ENCODE assay signal across 8 cellular contexts in genomic region chr12:64669270-64669842, GRCh38. TPM values are rescaled to one million over a fixed set of nuclear protein-coding genes. Genes with fewer than 3 reads are reported as not detected.
DNase-seq lines count a peak whose midpoint lies in the region; ATAC-seq, FAIRE-seq and TF ChIP-seq lines count a peak whose summit lies in the region.

No MANE protein-coding gene starts in this region.

- peak overlapping the region; percentile 85 to 98 (median 92) for H3K4me3 Mint-ChIP-seq in naive thymus-derived CD4-positive, alpha-beta T cell

- H3K27ac Mint-ChIP-seq in naive thymus-derived CD4-positive, alpha-beta T cell = peak overlapping the region; percentile 91 to 99 (median 97)

- intact Hi-C loops in naive thymus-derived CD4-positive, alpha-beta T cell (cut with micrococcal nuclease) = loop anchor here (1.0 to 10.0 kb wide), 16 partner anchors 10 to 1635 kb away; partner anchors contain the start of genes HELB (in 1 of the 2), LEMD3 (in 1 of the 2), RASSF3 (in 1 of the 2) and TBK1 (in 1 of the 2)

- H3K9me3 ChIP-seq in A549 = no peaks in the 10 kb centered on the region
- H3K9me3 ChIP-seq in naive thymus-derived CD4-positive, alpha-beta T cell (ENCODE audit: control insufficient read depth in 2 of 3, low read length in 3 of 3) = no peaks in the 10 kb centered on the region

- peaks cover 65 to 98% (median 90%) of the 10 kb centered on the region in 7 donors for H3K4me1 Mint-ChIP-seq in naive thymus-derived CD4-positive, alpha-beta T cell

- no peak for FAIRE-seq in A549 (lab: Jason Lieb, UNC)

- TF ChIP-seq CTCF in A549 (IDR thresholded peaks at IDR 0.05) (no peak), choroid plexus epithelial cell (conservative IDR thresholded peaks at IDR 0.05; ENCODE audit: low read depth, low read length) (no peak)

- TF ChIP-seq POLR2A in A549 (IDR thresholded peaks at IDR 0.05; ENCODE audit: low read length) = no peak

- POLR2A ChIA-PET in A549 (lab: Yijun Ruan, JAX) = interaction anchor here (0.6 to 1.1 kb wide), 5 partner anchors 11 to 61 kb away, joined by 3 to 8 read pairs (median 3); partner anchors contain the start of gene RASSF3
- POLR2A ChIA-PET in naive thymus-derived CD4-positive, alpha-beta T cell (lab: Charles Lee) = interaction anchor here (0.5 to 35.2 kb wide), 12 partner anchors 11 to 1500 kb away, joined by 3 to 900 read pairs (median 4); partner anchors contain the start of gene RASSF3

- ATAC-seq in A549 (peak; percentile 16 to 51; a peak in 3 of 6 replicates), GM18858 (IDR thresholded peaks at IDR 0.05; ENCODE audit: unreplicated experiment) (peak; percentile 74), HG03045 (IDR thresholded peaks at IDR 0.05; ENCODE audit: unreplicated experiment) (peak; percentile 67)
- peak; percentile 93 for ATAC-seq in naive thymus-derived CD4-positive, alpha-beta T cell

- H3K4me1 ChIP-seq in A549 = peaks cover 97% of the 10 kb centered on the region
- H3K4me1 ChIP-seq in naive thymus-derived CD4-positive, alpha-beta T cell (ENCODE audit: control insufficient read depth in 2 of 2, insufficient read depth in 2 of 2, low read length in 2 of 2) = peaks cover 89 to 90% of the 10 kb centered on the region in 2 donors

- 31% methylated on average over 10 of the region's 10 CpGs for WGBS in A549 (ENCODE audit: missing lambda C conversion rate)

- no peaks in the 10 kb centered on the region for H3K27me3 Mint-ChIP-seq in naive thymus-derived CD4-positive, alpha-beta T cell

- peaks cover 0 to 25% (median 7%) of the 10 kb centered on the region in 5 donors for H3K36me3 Mint-ChIP-seq in naive thymus-derived CD4-positive, alpha-beta T cell

- no peak for TF ChIP-seq EP300 in A549 (IDR thresholded peaks at IDR 0.05)

- no peaks in the 10 kb centered on the region for H3K27me3 ChIP-seq in naive thymus-derived CD4-positive, alpha-beta T cell (ENCODE audit: control insufficient read depth in 2 of 2, insufficient read depth in 2 of 2, low read length in 2 of 2)

- H3K36me3 ChIP-seq in naive thymus-derived CD4-positive, alpha-beta T cell (ENCODE audit: control insufficient read depth in 2 of 3, insufficient read depth in 3 of 3, low read length in 3 of 3) = no peaks in the 10 kb centered on the region

- H3K9me3 Mint-ChIP-seq in naive thymus-derived CD4-positive, alpha-beta T cell = peaks cover 0 to 4% (median 0%) of the 10 kb centered on the region in 11 donors

- DNase-seq in A549 (ENCODE audit: low read depth in 1 of 2, low spot score in 1 of 2) (no peak), RPMI7951 (ENCODE audit: low read depth) (peak; percentile 34), choroid plexus epithelial cell (ENCODE audit: low read depth) (peak; percentile 68), COLO829 (ENCODE audit: low spot score) (no peak), iPS-NIHi7 (ENCODE audit: extremely low spot score) (no peak)
- DNase-seq in naive thymus-derived CD4-positive, alpha-beta T cell = peak; percentile 26 to 87 (median 84)

- H3K4me3 ChIP-seq in A549 = 0 out of 3 replicates have a peak overlapping the region, but pooled peaks have one; percentile 4
- no peak overlapping the region for H3K4me3 ChIP-seq in choroid plexus epithelial cell (ENCODE audit: low read depth, low read length)
- peak overlapping the region; percentile 52 for H3K4me3 ChIP-seq in naive thymus-derived CD4-positive, alpha-beta T cell (ENCODE audit: low read length)

- H3K4me2 ChIP-seq in A549 = peak overlapping the region; percentile 73

- CTCF ChIA-PET in A549 (lab: Yijun Ruan, JAX) = interaction anchor here (0.6 to 0.9 kb wide), 6 partner anchors 10 to 120 kb away, joined by 3 to 4 read pairs (median 3); no protein-coding TSS in a partner anchor
- CTCF ChIA-PET in naive thymus-derived CD4-positive, alpha-beta T cell (lab: Charles Lee) = interaction anchor here (0.6 to 2.3 kb wide), 13 partner anchors 9 to 120 kb away, joined by 3 to 13 read pairs (median 4); partner anchors contain the start of gene RASSF3

- H3K27ac ChIP-seq in A549 = peak overlapping the region; percentile 79 to 86
- peak overlapping the region; percentile 72 for H3K27ac ChIP-seq in naive thymus-derived CD4-positive, alpha-beta T cell (ENCODE audit: low read depth, low read length)

- TF ChIP-seq RAD21 in A549 (conservative IDR thresholded peaks at IDR 0.05 in 1 of 2, IDR thresholded peaks at IDR 0.05 in 1 of 2) = no peak

TF ChIP-seq in A549, 52 proteins besides CTCF, POLR2A, EP300 and RAD21:
- TF ChIP-seq MAX (IDR thresholded peaks at IDR 0.05) = peak; percentile 51
- TF ChIP-seq, protein P1, sequence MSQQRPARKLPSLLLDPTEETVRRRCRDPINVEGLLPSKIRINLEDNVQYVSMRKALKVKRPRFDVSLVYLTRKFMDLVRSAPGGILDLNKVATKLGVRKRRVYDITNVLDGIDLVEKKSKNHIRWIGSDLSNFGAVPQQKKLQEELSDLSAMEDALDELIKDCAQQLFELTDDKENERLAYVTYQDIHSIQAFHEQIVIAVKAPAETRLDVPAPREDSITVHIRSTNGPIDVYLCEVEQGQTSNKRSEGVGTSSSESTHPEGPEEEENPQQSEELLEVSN (IDR thresholded peaks at IDR 0.05; ENCODE audit: borderline replicate concordance, low read depth) = no peak

RNA-seq across cellular contexts. Expression of gene RASSF3, which starts 59.1 kb away (rescaled TPM):
- polyA plus RNA-seq in A549 (2011; rRNA removed) (35.4 and 40.1 TPM in 2 replicates), A549 (2017; fragmentation: RNase III; extraction: RNeasy Plus Mini Kit Qiagen cat#74134 plus additional on column Dnase treatment) (19.6 to 20.5 TPM (median 19.7 TPM) in 3 replicates)
- 15.4 and 24.1 TPM in 2 replicates for polyA plus RNA-seq in A549 (2012; cell fraction: cytosol; rRNA removed)
- polyA plus RNA-seq in A549 (2012; cell fraction: nucleus; rRNA removed) = 9.9 and 12.2 TPM in 2 replicates
- polyA minus RNA-seq in A549 (2011; rRNA and poly(A)+ RNA removed) = 58.8 and 66.8 TPM in 2 replicates
- 12.4 and 15.2 TPM in 2 replicates for total RNA-seq in RPMI7951 (2014; rRNA removed; shearing (Covaris generic))
- 100 to 1,000 TPM in 4 of 5 experiments, 10 to 100 TPM in 1; 79.0 to 200 (median 107) TPM for total RNA-seq in naive thymus-derived CD4-positive, alpha-beta T cell
- 1 to 10 TPM; 4.4 to 5.5 TPM for polyA plus RNA-seq in naive thymus-derived CD4-positive, alpha-beta T cell

Comparison
In these comparisons a context has a peak if more than half of its experiments do, and no peak if none do; other contexts are left out.
1. ATAC-seq: peak in every context shown above with its lines; median percentile 93 in naive thymus-derived CD4-positive, alpha-beta T cell; 74 in GM18858; 67 in HG03045; 34 in A549.
2. DNase-seq: peak in RPMI7951 (single experiment), choroid plexus epithelial cell (single experiment) and naive thymus-derived CD4-positive, alpha-beta T cell (9 of 9); none in A549 (0 of 2), COLO829 (single experiment) and iPS-NIHi7 (single experiment).